In the genomic region with DNA sequence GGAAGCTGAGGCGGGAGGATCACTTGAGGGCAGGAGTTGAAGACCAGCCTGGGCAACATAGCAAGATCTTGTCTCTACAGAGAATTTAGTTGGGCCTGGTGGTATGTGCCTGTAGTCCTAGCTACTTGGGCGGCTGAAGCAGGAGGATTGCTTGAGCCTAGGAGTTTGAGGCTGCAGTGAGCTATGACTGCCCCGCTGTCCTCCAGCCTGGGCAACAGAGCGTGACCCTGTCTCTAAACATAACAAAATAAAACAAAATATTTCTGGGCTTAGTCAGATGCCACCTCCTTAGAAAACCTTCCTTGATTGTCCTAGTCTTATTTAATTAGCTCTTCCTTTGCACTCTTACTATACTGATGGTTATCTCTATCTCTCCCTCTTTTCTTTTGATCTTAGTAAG, we compare ENCODE assay signal across 15 cellular contexts. TPM values are rescaled to one million over a fixed set of nuclear protein-coding genes. Genes with fewer than 3 reads are reported as not detected.
"Had no signal": no experiment of that assay in that cellular context is flagged by ENCODE, and none has a peak within 500 bp of the region (broad histone marks: within the 10 kb centered on the region; RNA-seq: fewer than 3 reads in every experiment).

No MANE protein-coding gene starts in this region.

- H3K4me3 Mint-ChIP-seq: natural killer cell treated with Interleukin-12 subunit alpha and Interleukin-12 subunit beta and Interleukin-15 and Interleukin-18, amount 100 ng/mL, for 72 hours; T-cell had no signal

- H3K36me3 ChIP-seq: esophagus squamous epithelium, tibial nerve had no signal

- H3K36me3 Mint-ChIP-seq: natural killer cell treated with Interleukin-12 subunit alpha and Interleukin-12 subunit beta and Interleukin-15 and Interleukin-18, amount 100 ng/mL, for 72 hours; T-cell had no signal

- ATAC-seq: natural killer cell treated with Interleukin-12 subunit alpha and Interleukin-12 subunit beta and Interleukin-15 and Interleukin-18, amount 100 ng/mL, for 72 hours; T-cell had no signal

- H3K27ac ChIP-seq: esophagus squamous epithelium, tibial nerve had no signal

- H3K4me3 ChIP-seq: esophagus squamous epithelium, tibial nerve had no signal

- DNase-seq: activated CD4-positive, alpha-beta T cell treated with anti-CD3 and anti-CD28 coated beads for 1 hour; activated CD4-positive, alpha-beta T cell treated with anti-CD3 and anti-CD28 coated beads, Interleukin-2, amount 50 U/mL, for 4 hours; activated naive CD4-positive, alpha-beta T cell treated with anti-CD3 and anti-CD28 coated beads, Interleukin-2, amount 50 U/mL, for 16 hours; central memory CD4-positive, alpha-beta T cell; cortex of kidney; effector CD4-positive, alpha-beta T cell; esophagus squamous epithelium; mesendoderm; stimulated activated CD4-positive, alpha-beta T cell treated with anti-CD3 and anti-CD28 coated beads, Interleukin-12 subunit alpha, Interleukin-12 subunit beta, amount 100 ng/mL, for 4 hours; stimulated activated CD4-positive, alpha-beta T cell treated with anti-CD3 and anti-CD28 coated beads, Interleukin-2, amount 100 ng/mL, for 24 hours; T-cell; T-helper 9 cell had no signal

- H3K27me3 ChIP-seq: esophagus squamous epithelium, tibial nerve had no signal

- H3K27ac Mint-ChIP-seq: activated T-helper 2 cell treated with anti-CD3 and anti-CD28 coated beads, Interferon-gamma antibody, Interleukin-2, Interleukin-4, amounts not matched to agents 10 μg/mL and 5 μg/mL and 100 μg/mL, durations not matched to agents 14 hours and 24 hours and 36 hours; natural killer cell treated with Interleukin-12 subunit alpha and Interleukin-12 subunit beta and Interleukin-15 and Interleukin-18, amount 100 ng/mL, for 72 hours; T-cell had no signal

- H3K9me3 ChIP-seq: esophagus squamous epithelium, tibial nerve had no signal

- H3K9me3 Mint-ChIP-seq: activated T-helper 2 cell treated with anti-CD3 and anti-CD28 coated beads, Interferon-gamma antibody, Interleukin-2, Interleukin-4, amounts not matched to agents 10 μg/mL and 5 μg/mL and 100 μg/mL, durations not matched to agents 14 hours and 24 hours and 36 hours; natural killer cell treated with Interleukin-12 subunit alpha and Interleukin-12 subunit beta and Interleukin-15 and Interleukin-18, amount 100 ng/mL, for 72 hours; T-cell had no signal

RNA-seq across cellular contexts. Expression of a gene that starts 8.5 kb away (rescaled TPM):
- total RNA-seq: activated T-helper 2 cell treated with anti-CD3 and anti-CD28 coated beads, Interferon-gamma antibody, Interleukin-2, Interleukin-4, amounts not matched to agents 10 μg/mL and 5 μg/mL and 100 μg/mL, durations not matched to agents 14 hours and 24 hours and 36 hours had no signal
